ENCODE assay signal across 10 cellular contexts in the genomic region with DNA sequence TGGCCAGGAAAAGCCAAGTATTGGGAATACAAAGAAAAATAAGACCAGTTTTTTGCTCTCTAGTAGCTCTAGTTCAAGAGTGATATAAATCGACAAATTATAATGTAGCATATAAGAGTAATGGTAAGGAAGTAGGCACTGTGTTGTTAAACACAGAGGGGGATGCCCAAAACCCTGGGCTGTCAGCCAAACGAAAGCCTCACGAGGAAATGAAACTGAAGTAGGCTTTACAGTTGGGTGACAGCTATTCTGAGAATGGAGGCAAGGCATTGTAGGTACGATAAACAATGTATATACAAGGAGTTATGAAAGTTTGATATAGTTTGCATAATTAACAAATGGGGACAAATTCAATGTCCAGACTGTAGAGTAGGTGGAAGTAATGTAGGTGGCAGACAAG.
DNase-seq lines count a peak whose midpoint lies in the region; ATAC-seq and TF ChIP-seq lines count a peak whose summit lies in the region.
"Had no signal": no experiment of that assay in that cellular context is flagged by ENCODE, and none has a peak within 500 bp of the region (broad histone marks: within the 10 kb centered on the region; RNA-seq: fewer than 3 reads in every experiment).

No MANE protein-coding gene starts in this region.

- H3K36me3 ChIP-seq in lower lobe of right lung: no peaks in the 10 kb centered on the region
- no peaks in the 10 kb centered on the region for H3K36me3 ChIP-seq in esophagus muscularis mucosa

- H3K4me1 Mint-ChIP-seq in activated T-helper 2 cell treated with anti-CD3 and anti-CD28 coated beads, Interferon-gamma antibody, Interleukin-2, Interleukin-4, amounts not matched to agents 10 μg/mL and 5 μg/mL and 100 μg/mL, durations not matched to agents 14 hours and 24 hours and 36 hours (ENCODE audit: low read depth): no peaks in the 10 kb centered on the region

- no peaks in the 10 kb centered on the region for H3K36me3 Mint-ChIP-seq in activated T-helper 2 cell treated with anti-CD3 and anti-CD28 coated beads, Interferon-gamma antibody, Interleukin-2, Interleukin-4, amounts not matched to agents 10 μg/mL and 5 μg/mL and 100 μg/mL, durations not matched to agents 14 hours and 24 hours and 36 hours (ENCODE audit: low read depth)

- H3K9me3 ChIP-seq in lower lobe of right lung (no peaks in the 10 kb centered on the region), esophagus muscularis mucosa (no peaks in the 10 kb centered on the region)

- TF ChIP-seq POLR2A in esophagus muscularis mucosa (IDR thresholded peaks at IDR 0.05; ENCODE audit: low read depth): no peak

- no peak for TF ChIP-seq CTCF in lower lobe of right lung (IDR thresholded peaks at IDR 0.05)
- no peak for TF ChIP-seq CTCF in esophagus muscularis mucosa (IDR thresholded peaks at IDR 0.05)

- no peaks in the 10 kb centered on the region for H3K27me3 ChIP-seq in lower lobe of right lung (ENCODE audit: low read depth)
- H3K27me3 ChIP-seq in esophagus muscularis mucosa: no peaks in the 10 kb centered on the region

- no peak overlapping the region for H3K27ac Mint-ChIP-seq in activated T-helper 2 cell treated with anti-CD3 and anti-CD28 coated beads, Interferon-gamma antibody, Interleukin-2, Interleukin-4, amounts not matched to agents 10 μg/mL and 5 μg/mL and 100 μg/mL, durations not matched to agents 14 hours and 24 hours and 36 hours

- H3K4me1 ChIP-seq in lower lobe of right lung (no peaks in the 10 kb centered on the region), esophagus muscularis mucosa (no peaks in the 10 kb centered on the region)

- H3K4me3 ChIP-seq in lower lobe of right lung (no peak overlapping the region), esophagus muscularis mucosa (no peak overlapping the region)

- 75% methylated on average over 4 of the region's 4 CpGs for WGBS in esophagus muscularis mucosa

- H3K4me3 Mint-ChIP-seq in activated T-helper 2 cell treated with anti-CD3 and anti-CD28 coated beads, Interferon-gamma antibody, Interleukin-2, Interleukin-4, amounts not matched to agents 10 μg/mL and 5 μg/mL and 100 μg/mL, durations not matched to agents 14 hours and 24 hours and 36 hours (ENCODE audit: low read depth): no peak overlapping the region

- H3K27ac ChIP-seq in lower lobe of right lung (no peak overlapping the region), esophagus muscularis mucosa (replicated peaks in 1 of 4) (no peak overlapping the region)

- no peaks in the 10 kb centered on the region for H3K27me3 Mint-ChIP-seq in activated T-helper 2 cell treated with anti-CD3 and anti-CD28 coated beads, Interferon-gamma antibody, Interleukin-2, Interleukin-4, amounts not matched to agents 10 μg/mL and 5 μg/mL and 100 μg/mL, durations not matched to agents 14 hours and 24 hours and 36 hours (ENCODE audit: low read depth)

- H3K9me3 Mint-ChIP-seq in activated T-helper 2 cell treated with anti-CD3 and anti-CD28 coated beads, Interferon-gamma antibody, Interleukin-2, Interleukin-4, amounts not matched to agents 10 μg/mL and 5 μg/mL and 100 μg/mL, durations not matched to agents 14 hours and 24 hours and 36 hours: no peaks in the 10 kb centered on the region

- intact Hi-C loops in lower lobe of right lung (cut with DNase I) (no loop called here), esophagus muscularis mucosa (cut with DNase I) (no loop called here)
- intact Hi-C loops in activated T-helper 2 cell treated with anti-CD3 and anti-CD28 coated beads, Interferon-gamma antibody, Interleukin-2, Interleukin-4, amounts not matched to agents 10 μg/mL and 5 μg/mL and 100 μg/mL, durations not matched to agents 14 hours and 24 hours and 36 hours (cut with micrococcal nuclease): no loop called here

- peak; percentile 99 for ATAC-seq in GM18858 (IDR thresholded peaks at IDR 0.05; ENCODE audit: unreplicated experiment)
- ATAC-seq in GM21576 (IDR thresholded peaks at IDR 0.05; ENCODE audit: unreplicated experiment): peak; percentile 100
- ATAC-seq in HG03457 (IDR thresholded peaks at IDR 0.05; ENCODE audit: unreplicated experiment): peak; percentile 100
- peak; percentile 62 to 76 for ATAC-seq in lower lobe of right lung

- TF ChIP-seq EP300 in esophagus muscularis mucosa (IDR thresholded peaks at IDR 0.05): no peak

- DNase-seq in lower lobe of right lung: peak; percentile 59
- no peak for DNase-seq in GM19240 (ENCODE audit: insufficient read length, low spot score)
- no peak for DNase-seq in esophagus muscularis mucosa (ENCODE audit: extremely low spot score)
- no peak for DNase-seq in A172 (ENCODE audit: low spot score)
- DNase-seq in activated T-helper 2 cell treated with anti-CD3 and anti-CD28 coated beads, Interferon-gamma antibody, Interleukin-2, Interleukin-4, amounts not matched to agents 10 μg/mL and 5 μg/mL and 100 μg/mL, durations not matched to agents 14 hours and 24 hours and 36 hours (ENCODE audit: low spot score): no peak
- DNase-seq: central memory CD4-positive, alpha-beta T cell; small intestine had no signal
